Comparison of ENCODE assay signal across 23 cellular contexts in genomic region chr3:142077155-142077858, GRCh38.
DNase-seq lines count a peak whose midpoint lies in the region; ATAC-seq, FAIRE-seq and TF ChIP-seq lines count a peak whose summit lies in the region.
"Had no signal": no experiment of that assay in that cellular context is flagged by ENCODE, and none has a peak within 500 bp of the region (broad histone marks: within the 10 kb centered on the region; RNA-seq: fewer than 3 reads in every experiment).

No MANE protein-coding gene starts in this region.

- FAIRE-seq in H1 (lab: Jason Lieb, UNC), result no peak
- FAIRE-seq: GM12892, GM19239 had no signal

- CTCF ChIA-PET in H1 (lab: Charles Lee; ENCODE audit: partially characterized antibody), result interaction anchor here (0.6 to 1.6 kb wide), 7 partner anchors 8 to 159 kb away, joined by 3 to 4 read pairs (median 4); no protein-coding TSS in a partner anchor

- H2BK120ac ChIP-seq in H1 (replicated peaks; ENCODE audit: low read depth, low read length), result no peak overlapping the region
- H2BK120ac ChIP-seq in trophoblast cell (ENCODE audit: insufficient read depth, low read length, poor library complexity), result peak overlapping the region; percentile 58

- H3K18ac ChIP-seq in H1 (ENCODE audit: extremely low read depth, low read length) (no peak overlapping the region), trophoblast cell (ENCODE audit: low read length) (no peak overlapping the region)

- no peak for DNase-seq in DND-41
- peak; percentile 64 for DNase-seq in NCI-H2029 (lab: John Stamatoyannopoulos, UW)
- DNase-seq in H1 (ENCODE audit: low read depth in 1 of 2, low spot score in 2 of 2), result no peak
- peak; percentile 77 to 81 for DNase-seq in trophoblast cell
- no peak for DNase-seq in A172 (ENCODE audit: low spot score)
- DNase-seq in RKO (ENCODE audit: low spot score), result no peak
- DNase-seq: C1 segment of cervical spinal cord; CD4-positive, alpha-beta memory T cell; COR-L47; GF-D8; GM23248; H9; KG1; MM.1S; NCI-H2081; NCI-H2171 treated with DMSO at 0.1 percent for 48 hours; NCI-H446; NCI-H526 treated with DMSO at 0.1 percent for 48 hours; SIG-M5 had no signal

- H3K9ac ChIP-seq in DND-41 (ENCODE audit: low read depth, low read length), result no peak overlapping the region
- no peak overlapping the region for H3K9ac ChIP-seq in H1 (replicated peaks in 1 of 4; ENCODE audit: extremely low read depth in 1 of 4, low read depth in 3 of 4, low read length in 3 of 4)
- no peak overlapping the region for H3K9ac ChIP-seq in trophoblast cell (ENCODE audit: low read length)
- H3K9ac ChIP-seq: GM23248 had no signal

- H3K9me3 ChIP-seq in DND-41 (ENCODE audit: insufficient read depth, low read length, severe bottlenecking), result no peaks in the 10 kb centered on the region
- no peaks in the 10 kb centered on the region for H3K9me3 ChIP-seq in H1 (ENCODE audit: insufficient read depth in 2 of 2, low read depth in 1 of 2, low read length in 1 of 2)
- no peaks in the 10 kb centered on the region for H3K9me3 ChIP-seq in trophoblast cell (ENCODE audit: insufficient read depth, low read depth, low read length)

- H4K91ac ChIP-seq in H1 (replicated peaks; ENCODE audit: insufficient read length, low read length) (no peak overlapping the region), trophoblast cell (ENCODE audit: low read depth, low read length) (peak overlapping the region; percentile 61)

- H3K79me1 ChIP-seq in H1 (ENCODE audit: low read depth, low read length) (no peaks in the 10 kb centered on the region), trophoblast cell (ENCODE audit: low read length) (peaks cover 5% of the 10 kb centered on the region)

- no peak overlapping the region for H3K4me3 ChIP-seq in DND-41 (ENCODE audit: low read depth in 1 of 2, low read length in 2 of 2)
- no peak overlapping the region for H3K4me3 ChIP-seq in H1 (ENCODE audit: extremely low read depth in 1 of 4, insufficient read depth in 2 of 4, low read depth in 3 of 4, low read length in 4 of 4)
- no peak overlapping the region for H3K4me3 ChIP-seq in trophoblast cell (ENCODE audit: low read depth, low read length)
- H3K4me3 ChIP-seq: GM23248, SK-N-MC had no signal

- H3K56ac ChIP-seq in H1 (replicated peaks; ENCODE audit: insufficient read length, low read depth, low read length), result no peak overlapping the region

- H3K4ac ChIP-seq in H1 (replicated peaks; ENCODE audit: insufficient read length, low read depth, low read length) (no peak overlapping the region), trophoblast cell (ENCODE audit: low read depth, low read length) (no peak overlapping the region)

- POLR2A ChIA-PET in H1 (lab: Charles Lee; ENCODE audit: partially characterized antibody), result interaction anchor here (0.9 kb wide), 1 partner anchor 10 kb away, joined by 4 read pairs; no protein-coding TSS in a partner anchor

- H3K23ac ChIP-seq in H1 (ENCODE audit: insufficient read length), result no peak overlapping the region
- no peak overlapping the region for H3K23ac ChIP-seq in trophoblast cell (ENCODE audit: low read length)

- H3K79me2 ChIP-seq in DND-41 (ENCODE audit: insufficient read depth, low read length), result peaks cover 13% of the 10 kb centered on the region
- H3K79me2 ChIP-seq in H1 (ENCODE audit: control insufficient read depth in 1 of 2, insufficient read depth in 2 of 2, low read length in 2 of 2), result no peaks in the 10 kb centered on the region
- H3K79me2 ChIP-seq in trophoblast cell (ENCODE audit: control insufficient read depth, insufficient read depth, low read length, poor library complexity), result peaks cover 2% of the 10 kb centered on the region

- no peak overlapping the region for H4K5ac ChIP-seq in H1 (ENCODE audit: insufficient read length, low read depth, low read length)

- H3K27ac ChIP-seq in DND-41 (ENCODE audit: low read length) (peak overlapping the region; percentile 29), H1 (ENCODE audit: low read depth, low read length) (no peak overlapping the region), trophoblast cell (ENCODE audit: low read depth, low read length) (peak overlapping the region; percentile 48)
- H3K27ac ChIP-seq: GM23248, SK-N-MC had no signal

- no peak overlapping the region for H2BK20ac ChIP-seq in H1 (ENCODE audit: low read length)

- H4K8ac ChIP-seq in H1 (ENCODE audit: extremely low read depth, insufficient read depth, low read length), result no peak overlapping the region
- no peak overlapping the region for H4K8ac ChIP-seq in trophoblast cell (ENCODE audit: low read depth, low read length)

- H3K27me3 ChIP-seq in DND-41 (ENCODE audit: insufficient read depth, low read length, poor library complexity) (no peaks in the 10 kb centered on the region), H1 (replicated peaks in 1 of 4; ENCODE audit: control insufficient read depth in 3 of 4, extremely low read depth in 1 of 4, insufficient read depth in 3 of 4, low read length in 3 of 4) (no peaks in the 10 kb centered on the region), trophoblast cell (ENCODE audit: insufficient read depth, low read length) (no peaks in the 10 kb centered on the region)

- H3K4me2 ChIP-seq in DND-41 (ENCODE audit: insufficient read depth, low read length) (no peak overlapping the region), H1 (ENCODE audit: insufficient read depth in 1 of 2, low read depth in 2 of 2, low read length in 2 of 2) (no peak overlapping the region), trophoblast cell (ENCODE audit: low read length) (no peak overlapping the region)

- H2AK5ac ChIP-seq in H1 (ENCODE audit: low read depth, low read length) (no peak overlapping the region), trophoblast cell (ENCODE audit: low read length) (no peak overlapping the region)

- no peak for TF ChIP-seq RAD21 in H1 (IDR thresholded peaks at IDR 0.05 in 1 of 2, conservative IDR thresholded peaks at IDR 0.05 in 1 of 2; ENCODE audit: low read depth in 2 of 2, low read length in 2 of 2)

- H2BK12ac ChIP-seq in H1 (ENCODE audit: low read depth, low read length) (0 out of 2 replicates have a peak overlapping the region, but pooled peaks have one; percentile 4), trophoblast cell (ENCODE audit: low read length) (peak overlapping the region; percentile 50)

- H4K12ac ChIP-seq in trophoblast cell (ENCODE audit: low read depth, low read length), result no peak overlapping the region

- H3K36me3 ChIP-seq in DND-41 (ENCODE audit: insufficient read depth, low read length) (peaks cover 13% of the 10 kb centered on the region), H1 (ENCODE audit: control insufficient read depth in 2 of 4, insufficient read depth in 4 of 4, low read length in 3 of 4) (no peaks in the 10 kb centered on the region), trophoblast cell (ENCODE audit: control insufficient read depth in 1 of 2, insufficient read depth in 2 of 2, low read length in 2 of 2) (no peaks in the 10 kb centered on the region)

- H2AFZ ChIP-seq in DND-41 (ENCODE audit: low read depth, low read length) (no peak overlapping the region), H1 (ENCODE audit: low read length) (no peak overlapping the region), trophoblast cell (ENCODE audit: insufficient read depth, low read length, poor library complexity) (no peak overlapping the region)
- H2AFZ ChIP-seq: GM23248 had no signal

- H3K14ac ChIP-seq in H1 (ENCODE audit: insufficient read length), result no peak overlapping the region
- H3K14ac ChIP-seq in trophoblast cell (ENCODE audit: low read length), result peak overlapping the region; percentile 62

- TF ChIP-seq CTCF in DND-41 (IDR thresholded peaks at IDR 0.05; ENCODE audit: borderline replicate concordance, extremely low read depth, low read length, poor library complexity, severe bottlenecking) (no peak), H1 (IDR thresholded peaks at IDR 0.05; ENCODE audit: control extremely low read depth in 1 of 3, insufficient read depth in 1 of 3, low read depth in 1 of 3, low read length in 3 of 3) (no peak)

- H2BK5ac ChIP-seq in H1 (ENCODE audit: low read depth, low read length) (no peak overlapping the region), trophoblast cell (ENCODE audit: low read depth, low read length, poor library complexity) (peak overlapping the region; percentile 44)

- no peak overlapping the region for H2BK15ac ChIP-seq in H1 (ENCODE audit: low read length)

- ATAC-seq in DND-41 (ENCODE audit: insufficient read depth, low read depth), result no peak
- no peak for ATAC-seq in GM19023 (IDR thresholded peaks at IDR 0.05; ENCODE audit: unreplicated experiment)

- H3K23me2 ChIP-seq in H1 (ENCODE audit: low read depth, low read length), result no peaks in the 10 kb centered on the region

- H3K4me1 ChIP-seq in DND-41 (ENCODE audit: insufficient read depth, low read length) (peaks cover 3% of the 10 kb centered on the region; the same call in 1 of the 2 replicates), H1 (replicated peaks in 1 of 4; ENCODE audit: control insufficient read depth in 3 of 4, insufficient read depth in 4 of 4, low read length in 3 of 4) (peaks cover 0 to 4% (median 0%) of the 10 kb centered on the region in 4 experiments; a peak in 2 of 7 replicates), trophoblast cell (ENCODE audit: control insufficient read depth in 1 of 2, insufficient read depth in 2 of 2, low read length in 2 of 2) (peaks cover 0 to 5% of the 10 kb centered on the region in 2 experiments)

- WGBS in H1 (ENCODE audit: extremely low coverage in 1 of 2, insufficient coverage in 1 of 2, insufficient read length in 1 of 2, insufficient replicate concordance in 2 of 2, low coverage in 1 of 2, low lambda C conversion rate in 2 of 2, missing lambda C conversion rate in 1 of 2), 2 experiments, result 95% methylated on average over 4 of the region's 4 CpGs; no CpG with 5 or more reads in 1 of the 2 experiments
- no CpG with 5 or more reads among the region's 4 CpGs for WGBS in trophoblast cell (ENCODE audit: extremely low coverage, insufficient coverage, insufficient read length)

- TF ChIP-seq POLR2A in H1 (IDR thresholded peaks at IDR 0.05; ENCODE audit: control extremely low read depth in 1 of 2, low read depth in 2 of 2, low read length in 2 of 2), result no peak

- no peak for TF ChIP-seq EP300 in H1 (IDR thresholded peaks at IDR 0.05; ENCODE audit: borderline replicate concordance in 1 of 2, low read depth in 2 of 2, low read length in 2 of 2)

- H4K20me1 ChIP-seq in DND-41 (ENCODE audit: insufficient read depth, low read length), result no peaks in the 10 kb centered on the region
- H4K20me1 ChIP-seq in H1 (replicated peaks in 1 of 2; ENCODE audit: control insufficient read depth in 1 of 2, insufficient read depth in 2 of 2, low read length in 2 of 2), result no peaks in the 10 kb centered on the region

TF ChIP-seq in H1, 55 proteins besides CTCF, POLR2A, EP300 and RAD21 (continues in another document):
- TF ChIP-seq SIRT6 (IDR thresholded peaks at IDR 0.05; ENCODE audit: low read length) (no peak), YY1 (IDR thresholded peaks at IDR 0.05; ENCODE audit: low read depth, low read length) (no peak), MAFK (IDR thresholded peaks at IDR 0.05; ENCODE audit: low read depth, low read length) (no peak), PHF8 (conservative IDR thresholded peaks at IDR 0.05; ENCODE audit: low read depth, low read length) (no peak), BCL11A (IDR thresholded peaks at IDR 0.05; ENCODE audit: low read depth in 2 of 2, low read length in 2 of 2) (no peak), POU5F1 (IDR thresholded peaks at IDR 0.05; ENCODE audit: low read depth, low read length) (no peak), SIN3A (conservative IDR thresholded peaks at IDR 0.05 in 1 of 2, IDR thresholded peaks at IDR 0.05 in 1 of 2; ENCODE audit: low read depth in 1 of 2, low read length in 2 of 2) (no peak)

Comparison
In these comparisons a context has a peak if more than half of its experiments do, and no peak if none do; other contexts are left out.
1. DNase-seq: peak in NCI-H2029 (single experiment) and trophoblast cell (2 of 2); none in DND-41 (single experiment), H1 (0 of 2), A172 (single experiment) and RKO (single experiment).